11 cellular contexts compared by ENCODE assay signal in genomic region chr1:60621524-60621923, GRCh38.
DNase-seq lines count a peak whose midpoint lies in the region; ATAC-seq and TF ChIP-seq lines count a peak whose summit lies in the region.
"Had no signal": no experiment of that assay in that cellular context is flagged by ENCODE, and none has a peak within 500 bp of the region (broad histone marks: within the 10 kb centered on the region; RNA-seq: fewer than 3 reads in every experiment).

No MANE protein-coding gene starts in this region.

- H3K27ac Mint-ChIP-seq in endodermal cell, result no peak overlapping the region
- H3K27ac Mint-ChIP-seq: activated T-helper 17 cell treated with anti-CD3 and anti-CD28 coated beads, Interleukin-2, amount 50 U/mL, for 72 hours; effector memory CD8-positive, alpha-beta T cell had no signal

- intact Hi-C loops in dorsolateral prefrontal cortex (cut with DNase I), result loop anchor here in 1 of 2 donors (5.0 kb wide), 1 partner anchor 39 kb away; no protein-coding TSS in a partner anchor
- intact Hi-C loops in colonic mucosa (cut with DNase I), result no loop called here

- H3K9ac ChIP-seq in colonic mucosa (ENCODE audit: low read depth in 2 of 2, low read length in 2 of 2) (no peak overlapping the region), endodermal cell (ENCODE audit: extremely low read depth, low read length, poor library complexity, severe bottlenecking) (no peak overlapping the region)

- no peak for ATAC-seq in HG02884 (IDR thresholded peaks at IDR 0.05; ENCODE audit: unreplicated experiment)
- ATAC-seq in GM18909 (IDR thresholded peaks at IDR 0.05; ENCODE audit: poor library complexity, unreplicated experiment), result no peak
- ATAC-seq: activated T-helper 17 cell treated with anti-CD3 and anti-CD28 coated beads, Interleukin-2, amount 50 U/mL, for 72 hours; effector memory CD8-positive, alpha-beta T cell had no signal

- H3K27ac ChIP-seq in dorsolateral prefrontal cortex (peak overlapping the region in 47 of 59 donors; percentile 4 to 77 (median 58)), colonic mucosa (no peak overlapping the region), endodermal cell (ENCODE audit: low read depth, low read length) (no peak overlapping the region)

- peak overlapping the region in 54 of 59 donors; percentile 1 to 60 (median 34) for H3K4me3 ChIP-seq in dorsolateral prefrontal cortex
- no peak overlapping the region for H3K4me3 ChIP-seq in colonic mucosa
- H3K4me3 ChIP-seq in endodermal cell (ENCODE audit: low read length), result no peak overlapping the region

- H3K9me3 ChIP-seq in colonic mucosa, result no peaks in the 10 kb centered on the region
- H3K9me3 ChIP-seq in endodermal cell (ENCODE audit: control insufficient read depth, low read length), result no peaks in the 10 kb centered on the region

- TF ChIP-seq CTCF in dorsolateral prefrontal cortex (IDR thresholded peaks at IDR 0.05 in 54 of 56, conservative IDR thresholded peaks at IDR 0.05 in 2 of 56; ENCODE audit: low read depth in 1 of 56, partially characterized antibody in 56 of 56) (peak in 2 of 56 donors; percentile 9 to 10), colonic mucosa (IDR thresholded peaks at IDR 0.05) (no peak), endodermal cell (conservative IDR thresholded peaks at IDR 0.05) (no peak)

- 85% methylated on average over 10 of the region's 10 CpGs; no CpG with 5 or more reads in 1 of the 2 experiments for WGBS in endodermal cell (ENCODE audit: insufficient coverage in 1 of 2, insufficient read length in 1 of 2), 2 experiments

- no peak overlapping the region for H3K4me3 Mint-ChIP-seq in endodermal cell
- H3K4me3 Mint-ChIP-seq: activated T-helper 17 cell treated with anti-CD3 and anti-CD28 coated beads, Interleukin-2, amount 50 U/mL, for 72 hours; effector memory CD8-positive, alpha-beta T cell had no signal

- DNase-seq in NCI-H1048 (lab: John Stamatoyannopoulos, UW) (peak; percentile 80), NCI-H510A (lab: John Stamatoyannopoulos, UW) (peak; percentile 10), dorsolateral prefrontal cortex (peak in 3 of 10 donors; percentile 26 to 36 (median 31)), pons (ENCODE audit: low spot score) (peak; percentile 44), colonic mucosa (no peak), endodermal cell (no peak)
- DNase-seq: effector memory CD8-positive, alpha-beta T cell; stimulated activated CD4-positive, alpha-beta T cell treated with anti-CD3 and anti-CD28 coated beads, Interleukin-15, amount 100 ng/mL, for 24 hours had no signal

- peaks cover 4% of the 10 kb centered on the region for H3K4me1 Mint-ChIP-seq in endodermal cell
- H3K4me1 Mint-ChIP-seq: activated T-helper 17 cell treated with anti-CD3 and anti-CD28 coated beads, Interleukin-2, amount 50 U/mL, for 72 hours had no signal

- H3K27me3 ChIP-seq in dorsolateral prefrontal cortex (no peaks in the 10 kb centered on the region), colonic mucosa (no peaks in the 10 kb centered on the region), endodermal cell (ENCODE audit: control insufficient read depth, insufficient read depth, low read length, poor library complexity, severe bottlenecking) (no peaks in the 10 kb centered on the region)

- H3K9me3 Mint-ChIP-seq in endodermal cell, result no peaks in the 10 kb centered on the region

- H3K4me1 ChIP-seq in colonic mucosa, result no peaks in the 10 kb centered on the region
- H3K4me1 ChIP-seq in endodermal cell (ENCODE audit: control insufficient read depth, insufficient read depth, low read length), result no peaks in the 10 kb centered on the region

- peaks cover 2% of the 10 kb centered on the region for H3K27me3 Mint-ChIP-seq in endodermal cell (ENCODE audit: insufficient read depth)

- H3K36me3 ChIP-seq in colonic mucosa (no peaks in the 10 kb centered on the region), endodermal cell (ENCODE audit: control insufficient read depth, insufficient read depth, low read length) (no peaks in the 10 kb centered on the region)

- no peaks in the 10 kb centered on the region for H3K36me3 Mint-ChIP-seq in endodermal cell (ENCODE audit: low read depth)

Comparison
In these comparisons a context has a peak if more than half of its experiments do, and no peak if none do; other contexts are left out.
1. DNase-seq: peak in NCI-H1048 (single experiment), NCI-H510A (single experiment) and pons (single experiment); none in colonic mucosa (single experiment) and endodermal cell (single experiment).
2. H3K27ac ChIP-seq: peak in dorsolateral prefrontal cortex (47 of 59); none in colonic mucosa (single experiment) and endodermal cell (single experiment).
3. H3K4me3 ChIP-seq: peak in dorsolateral prefrontal cortex (54 of 59); none in colonic mucosa (single experiment) and endodermal cell (single experiment).